2 cellular contexts compared by ENCODE assay signal in the genomic region with DNA sequence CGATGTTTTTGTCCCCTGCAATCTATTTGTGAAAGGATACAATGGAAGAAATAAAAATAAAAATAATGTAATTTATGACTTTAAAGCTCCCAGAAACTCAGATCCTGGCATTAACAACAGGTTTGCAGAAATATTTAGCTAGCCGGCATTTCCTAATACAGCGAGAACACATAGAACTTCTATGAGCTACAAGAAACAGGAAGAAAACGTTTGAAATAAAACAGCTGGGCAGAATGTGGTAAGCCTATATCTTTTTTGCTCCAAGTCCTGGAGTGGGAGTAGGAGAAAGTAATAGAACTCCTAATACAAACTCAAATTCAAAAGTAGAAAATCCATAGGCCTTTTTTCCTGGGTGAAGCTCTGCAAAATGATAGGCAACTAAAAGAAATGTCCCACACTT.
TF ChIP-seq lines count a peak whose summit lies in the region.

No MANE protein-coding gene starts in this region.

TF ChIP-seq in GM23338, 12 proteins besides CTCF, POLR2A, EP300 and RAD21:
- TF ChIP-seq ZNF114 (CRISPR knock-in tag; IDR thresholded peaks at IDR 0.05) (no peak), JUNB (IDR thresholded peaks at IDR 0.05; ENCODE audit: unreplicated experiment) (no peak), POLR2AphosphoS5 (IDR thresholded peaks at IDR 0.05; ENCODE audit: low read depth) (no peak), EZH2phosphoT487 (IDR thresholded peaks at IDR 0.05; ENCODE audit: unreplicated experiment) (no peak), STAT1 (IDR thresholded peaks at IDR 0.05; ENCODE audit: unreplicated experiment) (no peak), CREB1 (CRISPR knock-in tag; IDR thresholded peaks at IDR 0.05; ENCODE audit: low read depth) (no peak), EZH2 (IDR thresholded peaks at IDR 0.05; ENCODE audit: low read depth, unreplicated experiment) (no peak), ZNF462 (CRISPR knock-in tag; IDR thresholded peaks at IDR 0.05) (no peak)
- TF ChIP-seq, protein P1, sequence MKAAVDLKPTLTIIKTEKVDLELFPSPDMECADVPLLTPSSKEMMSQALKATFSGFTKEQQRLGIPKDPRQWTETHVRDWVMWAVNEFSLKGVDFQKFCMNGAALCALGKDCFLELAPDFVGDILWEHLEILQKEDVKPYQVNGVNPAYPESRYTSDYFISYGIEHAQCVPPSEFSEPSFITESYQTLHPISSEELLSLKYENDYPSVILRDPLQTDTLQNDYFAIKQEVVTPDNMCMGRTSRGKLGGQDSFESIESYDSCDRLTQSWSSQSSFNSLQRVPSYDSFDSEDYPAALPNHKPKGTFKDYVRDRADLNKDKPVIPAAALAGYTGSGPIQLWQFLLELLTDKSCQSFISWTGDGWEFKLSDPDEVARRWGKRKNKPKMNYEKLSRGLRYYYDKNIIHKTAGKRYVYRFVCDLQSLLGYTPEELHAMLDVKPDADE (IDR thresholded peaks at IDR 0.05): no peak

TF ChIP-seq in IMR-90, 13 proteins besides CTCF, POLR2A, EP300 and RAD21:
- TF ChIP-seq BHLHE40 (IDR thresholded peaks at IDR 0.05; ENCODE audit: low read depth, low read length) (no peak), CEBPB (IDR thresholded peaks at IDR 0.05; ENCODE audit: low read depth, low read length) (no peak), MAZ (IDR thresholded peaks at IDR 0.05; ENCODE audit: borderline replicate concordance, low read depth, low read length) (no peak), RFX5 (IDR thresholded peaks at IDR 0.05; ENCODE audit: low read depth, low read length) (no peak), NFE2L2 (IDR thresholded peaks at IDR 0.05; ENCODE audit: low read depth, low read length) (no peak), ELK1 (IDR thresholded peaks at IDR 0.05; ENCODE audit: borderline replicate concordance, low read depth, low read length) (no peak), FOS (IDR thresholded peaks at IDR 0.05; ENCODE audit: low read depth, low read length) (no peak), SMC3 (IDR thresholded peaks at IDR 0.05; ENCODE audit: low read depth, low read length) (no peak), CHD1 (IDR thresholded peaks at IDR 0.05; ENCODE audit: low read depth, low read length) (no peak), USF2 (IDR thresholded peaks at IDR 0.05; ENCODE audit: low read depth, low read length) (no peak), MXI1 (IDR thresholded peaks at IDR 0.05; ENCODE audit: borderline replicate concordance, low read depth, low read length) (no peak), MAFK (IDR thresholded peaks at IDR 0.05; ENCODE audit: low read depth, low read length) (no peak), RCOR1 (IDR thresholded peaks at IDR 0.05; ENCODE audit: insufficient replicate concordance, low read length) (no peak)
TF ChIP-seq in IMR-90: peak in this region for 0.
